ENCODE assay signal across 16 cellular contexts in the genomic region with DNA sequence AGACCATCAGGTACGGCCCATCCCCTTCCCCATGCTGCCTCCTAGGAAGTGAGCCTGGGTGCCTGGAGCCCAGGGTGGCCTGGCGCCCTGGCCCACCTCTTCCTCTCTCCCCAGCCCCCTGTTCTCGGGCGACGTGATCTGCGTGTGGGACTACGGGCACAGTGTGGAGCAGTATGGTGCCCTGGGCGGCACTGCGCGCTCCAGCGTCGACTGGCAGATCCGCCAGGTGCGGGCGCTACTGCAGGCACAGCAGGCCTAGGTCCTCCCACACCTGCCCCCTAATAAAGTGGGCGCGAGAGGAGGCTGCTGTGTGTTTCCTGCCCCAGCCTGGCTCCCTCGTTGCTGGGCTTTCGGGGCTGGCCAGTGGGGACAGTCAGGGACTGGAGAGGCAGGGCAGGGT. TPM values are rescaled to one million over a fixed set of nuclear protein-coding genes. Genes with fewer than 3 reads are reported as not detected.
DNase-seq lines count a peak whose midpoint lies in the region; ATAC-seq, FAIRE-seq and TF ChIP-seq lines count a peak whose summit lies in the region.
"Had no signal": no experiment of that assay in that cellular context is flagged by ENCODE, and none has a peak within 500 bp of the region (broad histone marks: within the 10 kb centered on the region; RNA-seq: fewer than 3 reads in every experiment).

No MANE protein-coding gene starts in this region.

- no peaks in the 10 kb centered on the region; a peak in 1 of 4 replicates for H3K79me1 ChIP-seq in IMR-90 (ENCODE audit: low read depth in 1 of 2, low read length in 2 of 2)

- no peak for FAIRE-seq in K562 (lab: Jason Lieb, UNC)
- FAIRE-seq: H54, HTR-8/SVneo had no signal

- no peaks in the 10 kb centered on the region for H3K9me1 ChIP-seq in IMR-90 (ENCODE audit: insufficient read depth, low read length)
- no peaks in the 10 kb centered on the region for H3K9me1 ChIP-seq in K562 (ENCODE audit: control insufficient read depth, insufficient read depth, low read length)

- no peak overlapping the region for H3K56ac ChIP-seq in IMR-90 (ENCODE audit: extremely low read depth, insufficient read depth, low read length)

- no peak overlapping the region for H4K8ac ChIP-seq in IMR-90 (ENCODE audit: low read depth in 2 of 2, low read length in 2 of 2)

- no peak for ATAC-seq in IMR-90 (ENCODE audit: low read depth)
- no peak for ATAC-seq in K562
- ATAC-seq in lower lobe of right lung = peak; percentile 3 to 16
- peak; percentile 43 for ATAC-seq in upper lobe of right lung
- no peak for ATAC-seq in effector memory CD8-positive, alpha-beta T cell (replicated peaks)
- ATAC-seq: CD8-positive, alpha-beta T cell; GM23338 had no signal

- H3K27ac Mint-ChIP-seq in effector memory CD8-positive, alpha-beta T cell = no peak overlapping the region
- H3K27ac Mint-ChIP-seq: B cell; CD8-positive, alpha-beta T cell; GM23338 had no signal

- BruUV-seq in IMR-90 (replicated peaks; lab: Mats Ljungman, UMichigan) = no TSS peak
- no TSS peak for BruUV-seq in K562 (replicated peaks; lab: Mats Ljungman, UMichigan)

- H3K23ac ChIP-seq in IMR-90 (ENCODE audit: low read depth, low read length) = no peak overlapping the region

- TF ChIP-seq RAD21 in IMR-90 (IDR thresholded peaks at IDR 0.05; ENCODE audit: low read length) = no peak
- TF ChIP-seq RAD21 in K562 (CRISPR knock-in tag; conservative IDR thresholded peaks at IDR 0.05 in 1 of 2, IDR thresholded peaks at IDR 0.05 in 1 of 2) = no peak

- H2BK5ac ChIP-seq in IMR-90 (ENCODE audit: low read depth, low read length, poor library complexity, severe bottlenecking) = no peak overlapping the region

- no peak overlapping the region for H4K5ac ChIP-seq in IMR-90 (ENCODE audit: low read depth, low read length)

- no peaks in the 10 kb centered on the region for H3K4me1 Mint-ChIP-seq in effector memory CD8-positive, alpha-beta T cell (ENCODE audit: low read depth in 2 of 2)
- H3K4me1 Mint-ChIP-seq: B cell, GM23338 had no signal

- POLR2A ChIA-PET in IMR-90 (lab: Charles Lee; ENCODE audit: unreplicated experiment) (no interaction called here), K562 (lab: Yijun Ruan, JAX) (interaction anchor here (0.7 kb wide), 2 partner anchors 13 to 22 kb away, joined by 3 read pairs; no protein-coding TSS in a partner anchor)

- peaks cover 2% of the 10 kb centered on the region for H3K36me3 Mint-ChIP-seq in effector memory CD8-positive, alpha-beta T cell (ENCODE audit: insufficient read depth)
- H3K36me3 Mint-ChIP-seq: CD8-positive, alpha-beta T cell had no signal

- CTCF ChIA-PET in IMR-90 (lab: Yijun Ruan, JAX) = interaction anchor here (0.5 kb wide), 1 partner anchor 85 kb away, joined by 4 read pairs; no protein-coding TSS in a partner anchor
- CTCF ChIA-PET in K562 (lab: Yijun Ruan, JAX; ENCODE audit: low intra/inter-chr PET ratio) = no interaction called here

- DNase-seq in IMR-90 = no peak
- peak in 1 of 4 experiments; percentile 15 for DNase-seq in K562 (ENCODE audit: extremely low read depth in 1 of 4, low spot score in 3 of 4)
- no peak for DNase-seq in lower lobe of right lung
- DNase-seq in upper lobe of right lung = no peak
- DNase-seq in NCI-H1436 treated with DMSO at 0.1 percent for 48 hours (lab: John Stamatoyannopoulos, UW) = no peak
- DNase-seq in superior temporal gyrus (ENCODE audit: extremely low spot score) = no peak
- no peak for DNase-seq in effector memory CD8-positive, alpha-beta T cell
- DNase-seq: Calu3; CD8-positive, alpha-beta T cell; DMS79 treated with DMSO at 0.1 percent for 48 hours; GF-D8 had no signal

- H2BK120ac ChIP-seq in IMR-90 (ENCODE audit: low read depth, low read length) = no peak overlapping the region

- in situ Hi-C loops in IMR-90 (cut with MboI; ENCODE audit: low sequenced_read_pairs) (no loop called here), K562 (cut with MboI) (no loop called here)

- no peak overlapping the region for H2BK15ac ChIP-seq in IMR-90 (ENCODE audit: low read depth, low read length)

- TF ChIP-seq CTCF in IMR-90 (conservative IDR thresholded peaks at IDR 0.05; ENCODE audit: low read depth, low read length) (no peak), K562 (IDR thresholded peaks at IDR 0.05 in 2 of 3, conservative IDR thresholded peaks at IDR 0.05 in 1 of 3; ENCODE audit: insufficient read depth in 2 of 3, low read depth in 1 of 3, low read length in 3 of 3) (no peak), lower lobe of right lung (IDR thresholded peaks at IDR 0.05) (no peak), upper lobe of right lung (IDR thresholded peaks at IDR 0.05) (no peak)

- no peak overlapping the region for H3K9ac ChIP-seq in IMR-90 (ENCODE audit: low read depth, low read length)
- 0 out of 4 replicates have a peak overlapping the region, but pooled peaks of 1 of the 2 experiments have one; percentile 37 for H3K9ac ChIP-seq in K562 (ENCODE audit: insufficient read depth in 1 of 2, low read depth in 2 of 2, low read length in 2 of 2)
- H3K9ac ChIP-seq: BLaER1 treated with 17β-estradiol and CSF1 and Interleukin-3, amounts not matched to agents 10 nM and 100 nM had no signal

- H3K9me3 Mint-ChIP-seq in effector memory CD8-positive, alpha-beta T cell = no peaks in the 10 kb centered on the region
- H3K9me3 Mint-ChIP-seq: CD8-positive, alpha-beta T cell; GM23338 had no signal

- TF ChIP-seq EP300 in K562 (IDR thresholded peaks at IDR 0.05; ENCODE audit: low read length) = no peak

- no peaks in the 10 kb centered on the region; the same call in 1 of the 2 replicates for H4K20me1 ChIP-seq in IMR-90 (ENCODE audit: insufficient read depth, low read length)
- no peaks in the 10 kb centered on the region for H4K20me1 ChIP-seq in K562 (replicated peaks; ENCODE audit: control insufficient read depth, insufficient read depth, low read length)

- H3K4me3 Mint-ChIP-seq in effector memory CD8-positive, alpha-beta T cell = no peak overlapping the region
- H3K4me3 Mint-ChIP-seq: B cell; CD8-positive, alpha-beta T cell; GM23338 had no signal

- H3K4me2 ChIP-seq in IMR-90 (ENCODE audit: low read depth, low read length) (no peak overlapping the region), K562 (ENCODE audit: insufficient read depth, low read length) (no peak overlapping the region)
- H3K4me2 ChIP-seq: BLaER1 treated with 17β-estradiol and CSF1 and Interleukin-3, amounts not matched to agents 10 nM and 100 nM; GM23338 had no signal

- H2AK9ac ChIP-seq in IMR-90 (replicated peaks; ENCODE audit: low read depth, low read length, poor library complexity) = peak overlapping the region; percentile 16

- H3K14ac ChIP-seq in IMR-90 (replicated peaks; ENCODE audit: low read depth, low read length) = no peak overlapping the region

- H3K4ac ChIP-seq in IMR-90 (ENCODE audit: low read depth, low read length) = no peak overlapping the region

- H2AK5ac ChIP-seq in IMR-90 (ENCODE audit: low read depth, low read length) = no peak overlapping the region

- no peaks in the 10 kb centered on the region for H3K79me2 ChIP-seq in K562 (ENCODE audit: control insufficient read depth, insufficient read depth, low read length)

- intact Hi-C loops in IMR-90 (cut with micrococcal nuclease) = no loop called here
- intact Hi-C loops in K562 (cut with micrococcal nuclease) = no loop called here
- intact Hi-C loops in lower lobe of right lung (cut with DNase I) = no loop called here
- intact Hi-C loops in upper lobe of right lung (cut with DNase I) = no loop called here

- H3K4me1 ChIP-seq in IMR-90 (ENCODE audit: control insufficient read depth, insufficient read depth, low read length) = no peaks in the 10 kb centered on the region
- H3K4me1 ChIP-seq in K562 (replicated peaks in 1 of 2; ENCODE audit: control insufficient read depth in 2 of 2, insufficient read depth in 2 of 2, low read length in 2 of 2) = peaks cover 0 to 5% of the 10 kb centered on the region in 2 experiments; a peak in 2 of 5 replicates
- no peaks in the 10 kb centered on the region for H3K4me1 ChIP-seq in lower lobe of right lung
- no peaks in the 10 kb centered on the region for H3K4me1 ChIP-seq in upper lobe of right lung

- no peak overlapping the region for H3K4me3 ChIP-seq in IMR-90 (ENCODE audit: insufficient read depth, low read depth, low read length)
- H3K4me3 ChIP-seq in K562 = no peak overlapping the region
- no peak overlapping the region for H3K4me3 ChIP-seq in lower lobe of right lung
- no peak overlapping the region for H3K4me3 ChIP-seq in upper lobe of right lung
- H3K4me3 ChIP-seq: BLaER1 treated with 17β-estradiol and CSF1 and Interleukin-3, amounts not matched to agents 10 nM and 100 nM; GM23338 had no signal

- peaks cover 15% of the 10 kb centered on the region for H3K36me3 ChIP-seq in IMR-90 (ENCODE audit: control insufficient read depth, insufficient read depth, low read length)
- H3K36me3 ChIP-seq in K562 (ENCODE audit: control insufficient read depth, insufficient read depth, low read length) = peaks cover 14% of the 10 kb centered on the region; the same call in 1 of the 3 replicates
- H3K36me3 ChIP-seq in lower lobe of right lung = peaks cover 25% of the 10 kb centered on the region
- H3K36me3 ChIP-seq in upper lobe of right lung = peaks cover 4% of the 10 kb centered on the region

- H3K18ac ChIP-seq in IMR-90 (ENCODE audit: low read depth, low read length) = no peak overlapping the region

- dilution Hi-C loops in IMR-90 (cut with HindIII; ENCODE audit: low sequenced_read_pairs, unreplicated experiment) = no loop called here

- no peaks in the 10 kb centered on the region for H3K27me3 ChIP-seq in IMR-90 (ENCODE audit: control insufficient read depth, insufficient read depth, low read length)
- H3K27me3 ChIP-seq in K562 (ENCODE audit: control insufficient read depth in 2 of 2, insufficient read depth in 2 of 2, low read length in 2 of 2) = no peaks in the 10 kb centered on the region
- no peaks in the 10 kb centered on the region for H3K27me3 ChIP-seq in lower lobe of right lung (ENCODE audit: low read depth)
- H3K27me3 ChIP-seq in upper lobe of right lung = no peaks in the 10 kb centered on the region
- H3K27me3 ChIP-seq: BLaER1 treated with 17β-estradiol and CSF1 and Interleukin-3, amounts not matched to agents 10 nM and 100 nM had no signal

- H3K27ac ChIP-seq in IMR-90 (ENCODE audit: insufficient read depth, low read length) (no peak overlapping the region), K562 (ENCODE audit: extremely low read depth, low read depth, low read length) (no peak overlapping the region), lower lobe of right lung (no peak overlapping the region), upper lobe of right lung (no peak overlapping the region)
- H3K27ac ChIP-seq: BLaER1 treated with 17β-estradiol and CSF1 and Interleukin-3, amounts not matched to agents 10 nM and 100 nM had no signal

- H3K9me3 ChIP-seq in IMR-90 (ENCODE audit: control insufficient read depth, insufficient read depth, low read length) = no peaks in the 10 kb centered on the region
- no peaks in the 10 kb centered on the region for H3K9me3 ChIP-seq in K562 (replicated peaks; ENCODE audit: control insufficient read depth, insufficient read depth, low read depth, low read length)
- H3K9me3 ChIP-seq in lower lobe of right lung = no peaks in the 10 kb centered on the region
- H3K9me3 ChIP-seq in upper lobe of right lung = no peaks in the 10 kb centered on the region
- H3K9me3 ChIP-seq: BLaER1 treated with 17β-estradiol and CSF1 and Interleukin-3, amounts not matched to agents 10 nM and 100 nM had no signal

- H2BK20ac ChIP-seq in IMR-90 (ENCODE audit: low read depth, low read length) = no peak overlapping the region

- H3K27me3 Mint-ChIP-seq in effector memory CD8-positive, alpha-beta T cell = no peaks in the 10 kb centered on the region
- H3K27me3 Mint-ChIP-seq: B cell had no signal

- TF ChIP-seq POLR2A in IMR-90 (IDR thresholded peaks at IDR 0.05; ENCODE audit: low read depth, low read length) (no peak), K562 (conservative IDR thresholded peaks at IDR 0.05) (no peak)

- H4K91ac ChIP-seq in IMR-90 (ENCODE audit: insufficient read depth, low read depth, low read length) = no peak overlapping the region

- 100% methylated on average over 3 of the region's 19 CpGs; no CpG with 5 or more reads in 1 of the 2 experiments for WGBS in IMR-90 (ENCODE audit: extremely low coverage in 2 of 2, insufficient read length in 1 of 2), 2 experiments
- 92% methylated on average over 19 of the region's 19 CpGs for WGBS in K562 (ENCODE audit: insufficient coverage, low coverage, missing lambda C conversion rate)

- H2AFZ ChIP-seq in IMR-90 (replicated peaks; ENCODE audit: low read length, poor library complexity) (no peak overlapping the region), K562 (ENCODE audit: low read depth, low read length) (no peak overlapping the region)
- H2AFZ ChIP-seq: GM23338 had no signal

RNA-seq across cellular contexts. Expression of a gene that starts 17.0 kb away (rescaled TPM):
- total RNA-seq in IMR-90 (2012; rRNA removed) (42.8 and 50.0 TPM in 2 replicates), K562 (2014; rRNA removed) (67.0 and 70.1 TPM in 2 replicates), K562 (2014; rRNA removed; fragmentation: Illumina TruSeq; extraction: Trizol) (10.8 and 19.3 TPM in 2 replicates), K562 (2015; rRNA removed; fragmentation: Illumina TruSeq; extraction: Trizol) (27.8 and 28.7 TPM in 2 replicates), K562 (2021) (58.3 and 58.6 TPM in 2 replicates), lower lobe of right lung (48.7 TPM), upper lobe of right lung (54.0 TPM)
- polyA plus RNA-seq in IMR-90 (2012; rRNA removed) (49.0 and 49.7 TPM in 2 replicates), K562 (2011; rRNA removed) (34.6 and 41.4 TPM in 2 replicates), K562 (2014; fragmentation: Illumina TruSeq; extraction: Trizol) (33.3 and 49.0 TPM in 2 replicates), K562 (2014; fragmentation: Nextera tagmentation; extraction: Ambion mirVana) (1 to 10 TPM; 2.6 to 5.5 TPM), K562 (2014; rRNA removed) (57.7 and 61.4 TPM in 2 replicates)
- 41.3 and 45.5 TPM in 2 replicates for polyA plus RNA-seq in IMR-90 (2012; cell fraction: cytosol; rRNA removed)
- 95.3 and 201 TPM in 2 replicates for polyA plus RNA-seq in IMR-90 (2012; cell fraction: nucleus; rRNA removed; ENCODE audit: low replicate concordance)
- total RNA-seq in K562 (2011; cell fraction: chromatin; rRNA removed; ENCODE audit: low replicate concordance) = 69.1 and 204 TPM in 2 replicates
- 167 and 171 TPM in 2 replicates for total RNA-seq in K562 (2011; cell fraction: nucleolus; rRNA removed)
- total RNA-seq in K562 (2011; cell fraction: nucleoplasm; rRNA removed) = 96.8 and 112 TPM in 2 replicates
- polyA plus RNA-seq in K562 (2011; cell fraction: cytosol; rRNA removed) = 30.9 and 78.0 TPM in 2 replicates
- polyA plus RNA-seq in K562 (2011; cell fraction: nucleus; rRNA removed) = 122 and 199 TPM in 2 replicates
- polyA plus RNA-seq in K562 (2012) = 57.1 and 57.6 TPM in 2 replicates
- 8.3 and 18.5 TPM in 2 replicates for polyA minus RNA-seq in K562 (2011; rRNA and poly(A)+ RNA removed)
- 13.8 and 20.6 TPM in 2 replicates for polyA minus RNA-seq in K562 (2011; cell fraction: cytosol; rRNA and poly(A)+ RNA removed)
- polyA minus RNA-seq in K562 (2011; cell fraction: nucleus; rRNA and poly(A)+ RNA removed) = 29.8 and 34.1 TPM in 2 replicates

RNA-seq across cellular contexts. Expression of a gene that starts 22.0 kb away (rescaled TPM):
- total RNA-seq in IMR-90 (2012; rRNA removed) = 37.5 and 37.8 TPM in 2 replicates
- polyA plus RNA-seq in IMR-90 (2012; rRNA removed) = 21.5 and 22.9 TPM in 2 replicates
- polyA plus RNA-seq in IMR-90 (2012; cell fraction: cytosol; rRNA removed) = 11.4 and 11.9 TPM in 2 replicates
- 7.6 and 24.1 TPM in 2 replicates for polyA plus RNA-seq in IMR-90 (2012; cell fraction: nucleus; rRNA removed; ENCODE audit: low replicate concordance)
- total RNA-seq in K562 (2011; cell fraction: chromatin; rRNA removed; ENCODE audit: low replicate concordance) = 53.3 and 55.2 TPM in 2 replicates
- total RNA-seq in K562 (2011; cell fraction: nucleolus; rRNA removed) = 32.0 and 38.2 TPM in 2 replicates
- 41.5 and 59.3 TPM in 2 replicates for total RNA-seq in K562 (2011; cell fraction: nucleoplasm; rRNA removed)
- total RNA-seq in K562 (2014; rRNA removed) = 46.7 and 51.4 TPM in 2 replicates
- total RNA-seq in K562 (2014; rRNA removed; fragmentation: Illumina TruSeq; extraction: Trizol) = 43.0 and 44.2 TPM in 2 replicates
- total RNA-seq in K562 (2015; rRNA removed; fragmentation: Illumina TruSeq; extraction: Trizol) = 51.9 and 55.0 TPM in 2 replicates
- 43.0 and 43.4 TPM in 2 replicates for total RNA-seq in K562 (2021)
- polyA plus RNA-seq in K562 (2011; rRNA removed) = 28.6 and 41.0 TPM in 2 replicates
- 25.7 and 28.0 TPM in 2 replicates for polyA plus RNA-seq in K562 (2011; cell fraction: cytosol; rRNA removed)
- 13.5 and 15.3 TPM in 2 replicates for polyA plus RNA-seq in K562 (2011; cell fraction: nucleus; rRNA removed)
- 33.7 and 63.4 TPM in 2 replicates for polyA plus RNA-seq in K562 (2012)
- 45.3 and 58.3 TPM in 2 replicates for polyA plus RNA-seq in K562 (2014; fragmentation: Illumina TruSeq; extraction: Trizol)
- 10 to 100 TPM; 22.1 to 26.1 TPM for polyA plus RNA-seq in K562 (2014; fragmentation: Nextera tagmentation; extraction: Ambion mirVana)
- polyA plus RNA-seq in K562 (2014; rRNA removed) = 46.1 and 51.2 TPM in 2 replicates
- polyA minus RNA-seq in K562 (2011; rRNA and poly(A)+ RNA removed) = 45.3 and 57.0 TPM in 2 replicates
- 35.5 and 37.0 TPM in 2 replicates for polyA minus RNA-seq in K562 (2011; cell fraction: cytosol; rRNA and poly(A)+ RNA removed)
- 11.7 and 15.6 TPM in 2 replicates for polyA minus RNA-seq in K562 (2011; cell fraction: nucleus; rRNA and poly(A)+ RNA removed)
- 35.5 TPM for total RNA-seq in lower lobe of right lung
- 33.1 TPM for total RNA-seq in upper lobe of right lung

Comparison
In these comparisons a context has a peak if more than half of its experiments do, and no peak if none do; other contexts are left out.
1. ATAC-seq: peak in lower lobe of right lung (2 of 2) and upper lobe of right lung (single experiment); none in IMR-90 (single experiment), K562 (single experiment) and effector memory CD8-positive, alpha-beta T cell (single experiment).